Comparison of ENCODE assay signal across 21 cellular contexts in genomic region chr10:42953684-42954674, GRCh38.
A peak's percentile ranks its signal among the peaks of the same experiment; 100 is the strongest.
DNase-seq lines count a peak whose midpoint lies in the region; ATAC-seq and TF ChIP-seq lines count a peak whose summit lies in the region.
"Had no signal": no experiment of that assay in that cellular context is flagged by ENCODE, and none has a peak within 500 bp of the region (broad histone marks: within the 10 kb centered on the region; RNA-seq: fewer than 3 reads in every experiment).

No MANE protein-coding gene starts in this region.

- H3K27ac ChIP-seq in tibial artery, result no peak overlapping the region
- H3K27ac ChIP-seq: C4-2B, psoas muscle had no signal

- no peaks in the 10 kb centered on the region for H3K9me3 ChIP-seq in tibial artery
- H3K9me3 ChIP-seq: psoas muscle had no signal

- H3K4me1 ChIP-seq in tibial artery, result peaks cover 0 to 7% (median 0%) of the 10 kb centered on the region in 4 donors
- H3K4me1 ChIP-seq: psoas muscle had no signal

- peak; percentile 13 for DNase-seq in Right ventricle myocardium superior
- DNase-seq in left cardiac atrium, result no peak
- DNase-seq in activated CD8-positive, alpha-beta memory T cell treated with anti-CD3 and anti-CD28 coated beads, Interleukin-2, amount 50 U/mL, for 48 hours, result peak; percentile 28
- peak; percentile 79 for DNase-seq in mesenteric fat pad (ENCODE audit: low spot score)
- peak; percentile 8 to 32 for DNase-seq in tibial artery
- no peak for DNase-seq in left colon
- no peak for DNase-seq in NCI-H69 (lab: John Stamatoyannopoulos, UW)
- DNase-seq: activated CD4-positive, alpha-beta T cell treated with anti-CD3 and anti-CD28 coated beads for 48 hours; activated naive CD4-positive, alpha-beta T cell; EL; NCI-H1092; NCI-H1930; NCI-H2227 treated with DMSO at 0.1 percent for 48 hours; NCI-H82; SIG-M5; stimulated activated CD4-positive, alpha-beta T cell treated with anti-CD3 and anti-CD28 coated beads, Interleukin-4, amount 100 ng/mL, for 1 hour; trophoblast cell had no signal

- TF ChIP-seq CTCF in tibial artery (IDR thresholded peaks at IDR 0.05), result no peak

- peaks cover 0 to 22% of the 10 kb centered on the region in 2 donors for H3K27me3 ChIP-seq in tibial artery

- no peak overlapping the region for H3K4me3 ChIP-seq in tibial artery
- H3K4me3 ChIP-seq: psoas muscle, smooth muscle cell had no signal

- H3K36me3 ChIP-seq in tibial artery, result no peaks in the 10 kb centered on the region

- intact Hi-C loops in Right ventricle myocardium superior (cut with DNase I), result no loop called here
- intact Hi-C loops in left cardiac atrium (cut with DNase I), result no loop called here
- intact Hi-C loops in tibial artery (cut with DNase I; ENCODE audit: low total_unique reads), result no loop called here
- intact Hi-C loops in left colon (cut with DNase I, micrococcal nuclease), result no loop called here

- ATAC-seq in Right ventricle myocardium superior (ENCODE audit: poor library complexity) (no peak), left cardiac atrium (no peak), left colon (no peak), HG03442 (IDR thresholded peaks at IDR 0.05; ENCODE audit: unreplicated experiment) (no peak)
- ATAC-seq: psoas muscle had no signal

Comparison
In these comparisons a context has a peak if more than half of its experiments do, and no peak if none do; other contexts are left out.
1. DNase-seq: peak in Right ventricle myocardium superior (single experiment), activated CD8-positive, alpha-beta memory T cell treated with anti-CD3 and anti-CD28 coated beads, Interleukin-2, amount 50 U/mL, for 48 hours (single experiment), mesenteric fat pad (single experiment) and tibial artery (2 of 2); none in left cardiac atrium (single experiment), left colon (0 of 2) and NCI-H69 (single experiment).